14 cellular contexts compared by ENCODE assay signal in genomic region chr2:99984781-99985525, GRCh38.
DNase-seq lines count a peak whose midpoint lies in the region; ATAC-seq and TF ChIP-seq lines count a peak whose summit lies in the region.
"Had no signal": no experiment of that assay in that cellular context is flagged by ENCODE, and none has a peak within 500 bp of the region (broad histone marks: within the 10 kb centered on the region; RNA-seq: fewer than 3 reads in every experiment).

No MANE protein-coding gene starts in this region.

- H4K20me1 ChIP-seq in Loucy (ENCODE audit: insufficient read depth, low read length, poor library complexity, severe bottlenecking) = no peaks in the 10 kb centered on the region

- no peak overlapping the region for H2AFZ ChIP-seq in Loucy (ENCODE audit: low read length)

- H3F3A ChIP-seq in Loucy (ENCODE audit: low read depth) = no peaks in the 10 kb centered on the region

- TF ChIP-seq CTCF in AG09319 (IDR thresholded peaks at IDR 0.05; ENCODE audit: low read depth, low read length) (no peak), Loucy (conservative IDR thresholded peaks at IDR 0.05; ENCODE audit: low read length) (no peak)

- no peak overlapping the region for H3K4me3 ChIP-seq in Loucy (ENCODE audit: low read length, poor library complexity, severe bottlenecking)
- H3K4me3 ChIP-seq: body of pancreas had no signal

- no peaks in the 10 kb centered on the region for H3K9me2 ChIP-seq in Loucy (replicated peaks; ENCODE audit: low read depth, low read length)

- ATAC-seq in HG03139 (IDR thresholded peaks at IDR 0.05; ENCODE audit: unreplicated experiment) (no peak), GM21526 (IDR thresholded peaks at IDR 0.05; ENCODE audit: low FRiP score, unreplicated experiment) (no peak)
- ATAC-seq: activated CD4-positive, CD25-positive, alpha-beta regulatory T cell treated with anti-CD3 and anti-CD28 coated beads, Interleukin-2, amount 50 U/mL, for 24 hours; body of pancreas; left lobe of liver had no signal

- DNase-seq in AG09319 (ENCODE audit: extremely low read depth, low read depth) (peak; percentile 85), cerebellum (ENCODE audit: low spot score) (peak; percentile 49), kidney tubule cell (ENCODE audit: low spot score) (peak; percentile 17), T-helper 1 cell (no peak), nucleus accumbens (lab: John Stamatoyannopoulos, UW) (no peak)
- DNase-seq: body of pancreas; NCI-H748 treated with DMSO at 0.1 percent for 48 hours; stimulated activated CD4-positive, alpha-beta T cell treated with anti-CD3 and anti-CD28 coated beads, Interleukin-15, amount 100 ng/mL, for 24 hours; stimulated activated CD8-positive, alpha-beta memory T cell treated with anti-CD3 and anti-CD28 coated beads, Interleukin-4, amount 100 ng/mL, for 48 hours had no signal

- H3K9ac ChIP-seq in Loucy (ENCODE audit: low read depth, low read length, poor library complexity, severe bottlenecking) = no peak overlapping the region

- H3K79me2 ChIP-seq in Loucy (ENCODE audit: insufficient read depth, low read length) = no peaks in the 10 kb centered on the region

- H3K9me3 ChIP-seq in Loucy (ENCODE audit: insufficient read depth, low read depth, low read length) = no peaks in the 10 kb centered on the region
- H3K9me3 ChIP-seq: body of pancreas had no signal

- no peaks in the 10 kb centered on the region for H3K27me3 ChIP-seq in Loucy (ENCODE audit: insufficient read depth, low read length, poor library complexity, severe bottlenecking)
- H3K27me3 ChIP-seq: body of pancreas had no signal

- H3K4me2 ChIP-seq in Loucy (ENCODE audit: low read depth, low read length, poor library complexity, severe bottlenecking) = peak overlapping the region; percentile 45

- no peaks in the 10 kb centered on the region; the same call in 1 of the 2 replicates for H3K36me3 ChIP-seq in Loucy (ENCODE audit: insufficient read depth, low read length)

- H3K4me1 ChIP-seq in Loucy (ENCODE audit: insufficient read depth, low read length, poor library complexity, severe bottlenecking) = peaks cover 8% of the 10 kb centered on the region
- H3K4me1 ChIP-seq: body of pancreas had no signal

Comparison
In these comparisons a context has a peak if more than half of its experiments do, and no peak if none do; other contexts are left out.
1. DNase-seq: peak in AG09319 (single experiment), cerebellum (single experiment) and kidney tubule cell (single experiment); none in T-helper 1 cell (0 of 5) and nucleus accumbens (0 of 56).